ENCODE assay signal across 22 cellular contexts in genomic region chr6:38387994-38388393, GRCh38.
DNase-seq lines count a peak whose midpoint lies in the region; ATAC-seq and TF ChIP-seq lines count a peak whose summit lies in the region.
"Had no signal": no experiment of that assay in that cellular context is flagged by ENCODE, and none has a peak within 500 bp of the region (broad histone marks: within the 10 kb centered on the region; RNA-seq: fewer than 3 reads in every experiment).

No MANE protein-coding gene starts in this region.

- no peak overlapping the region for H3K4me3 ChIP-seq in astrocyte of the spinal cord (ENCODE audit: low read depth, low read length)
- no peak overlapping the region for H3K4me3 ChIP-seq in heart right ventricle
- no peak overlapping the region for H3K4me3 ChIP-seq in aorta (ENCODE audit: low read length in 2 of 2)

- no peaks in the 10 kb centered on the region for H3K27me3 ChIP-seq in heart right ventricle
- H3K27me3 ChIP-seq in aorta (ENCODE audit: control insufficient read depth in 1 of 2, insufficient read depth in 2 of 2, low read length in 1 of 2): no peaks in the 10 kb centered on the region

- H3K9me3 ChIP-seq in heart right ventricle: no peaks in the 10 kb centered on the region
- H3K9me3 ChIP-seq in aorta (ENCODE audit: control insufficient read depth, low read length): no peaks in the 10 kb centered on the region

- ATAC-seq in Right ventricle myocardium inferior (peak; percentile 89), heart right ventricle (peak in 5 of 8 donors; percentile 61 to 84 (median 77)), aorta (ENCODE audit: low FRiP score) (peak; percentile 11), HG03565 (IDR thresholded peaks at IDR 0.05; ENCODE audit: unreplicated experiment) (no peak), HG03354 (IDR thresholded peaks at IDR 0.05; ENCODE audit: poor library complexity, severe bottlenecking, unreplicated experiment) (no peak)
- ATAC-seq: CD8-positive, alpha-beta T cell; left lobe of liver; T-helper 17 cell; WTC11 had no signal

- DNase-seq in Right ventricle myocardium inferior (ENCODE audit: missing footprints) (no peak), cardiac septum (ENCODE audit: low spot score) (no peak), astrocyte of the spinal cord (ENCODE audit: low read depth, low spot score) (peak; percentile 47), heart right ventricle (no peak), aorta (no peak)
- no peak for DNase-seq in activated CD4-positive, alpha-beta T cell treated with anti-CD3 and anti-CD28 coated beads, Interleukin-2, amount 50 U/mL, for 48 hours
- DNase-seq: 8988T; CD8-positive, alpha-beta T cell; dermis blood vessel endothelial cell; erythroblast; GOT3; Kasumi-1; NCI-H1436 treated with DMSO at 0.1 percent for 48 hours; NCI-H226; SHP77 treated with DMSO at 0.1 percent for 48 hours; stimulated activated naive CD4-positive, alpha-beta T cell; T-helper 17 cell had no signal

- intact Hi-C loops in Right ventricle myocardium inferior (cut with DNase I): no loop called here
- intact Hi-C loops in cardiac septum (cut with DNase I): no loop called here
- intact Hi-C loops in heart right ventricle (cut with DNase I): no loop called here
- intact Hi-C loops in aorta (cut with DNase I): no loop called here

- peaks cover 0 to 26% (median 10%) of the 10 kb centered on the region in 9 donors for H3K4me1 ChIP-seq in heart right ventricle
- no peaks in the 10 kb centered on the region for H3K4me1 ChIP-seq in aorta (ENCODE audit: control insufficient read depth in 1 of 2, insufficient read depth in 2 of 2, low read length in 2 of 2)
- H3K4me1 ChIP-seq: parathyroid adenoma had no signal

- H3K27ac ChIP-seq in heart right ventricle (peak overlapping the region in 2 of 10 donors; percentile 32 to 34), aorta (ENCODE audit: low read depth in 1 of 2, low read length in 2 of 2) (no peak overlapping the region)
- H3K27ac ChIP-seq: parathyroid adenoma had no signal

- in situ Hi-C loops in astrocyte of the spinal cord (cut with HindIII; ENCODE audit: low sequenced_read_pairs): no loop called here

- H3K36me3 ChIP-seq in heart right ventricle (no peaks in the 10 kb centered on the region), aorta (ENCODE audit: control insufficient read depth in 1 of 2, insufficient read depth in 2 of 2, low read length in 1 of 2) (no peaks in the 10 kb centered on the region)

- no peak for TF ChIP-seq CTCF in astrocyte of the spinal cord (IDR thresholded peaks at IDR 0.05; ENCODE audit: low read depth, low read length)
- no peak for TF ChIP-seq CTCF in heart right ventricle (IDR thresholded peaks at IDR 0.05)

Comparison
In these comparisons a context has a peak if more than half of its experiments do, and no peak if none do; other contexts are left out.
1. ATAC-seq: peak in Right ventricle myocardium inferior (single experiment), heart right ventricle (5 of 8) and aorta (single experiment); none in HG03565 (single experiment) and HG03354 (single experiment).